In the genomic region with DNA sequence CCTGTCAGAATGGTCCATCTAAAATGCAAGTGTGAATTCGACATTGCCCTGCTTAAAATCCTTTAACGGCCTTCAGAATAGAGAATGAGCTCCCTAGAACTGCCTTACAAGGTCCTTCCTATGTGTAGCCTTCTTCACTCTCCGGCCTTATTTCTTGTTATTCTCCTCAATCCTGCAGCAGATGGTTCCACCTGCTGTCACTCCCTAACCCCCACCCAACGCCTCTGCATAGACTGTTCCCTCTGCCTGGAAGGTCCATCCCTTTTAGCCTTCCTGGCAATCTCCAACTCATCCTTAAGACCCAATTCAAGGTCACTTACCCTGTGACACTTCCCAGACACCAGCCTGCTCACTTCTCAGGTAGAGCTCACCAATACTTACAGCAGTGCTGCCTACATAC, we compare ENCODE assay signal across 24 cellular contexts.
"Had no signal": no experiment of that assay in that cellular context is flagged by ENCODE, and none has a peak within 500 bp of the region (broad histone marks: within the 10 kb centered on the region; RNA-seq: fewer than 3 reads in every experiment).

No MANE protein-coding gene starts in this region.

- H3K36me3 ChIP-seq: breast epithelium, esophagus squamous epithelium, ovary, prostate gland, transverse colon had no signal

- H3K27ac ChIP-seq: breast epithelium, esophagus squamous epithelium, ovary, prostate gland, skin epidermis, testis, transverse colon had no signal

- H3K9me3 ChIP-seq: breast epithelium, esophagus squamous epithelium, ovary, prostate gland, testis, transverse colon had no signal

- H3K4me3 ChIP-seq: breast epithelium, esophagus squamous epithelium, ovary, prostate gland, skin epidermis, testis, transverse colon had no signal

- DNase-seq: activated CD4-positive, alpha-beta T cell treated with anti-CD3 and anti-CD28 coated beads for 1 hour; activated CD8-positive, alpha-beta memory T cell treated with anti-CD3 and anti-CD28 coated beads, Interleukin-2, amount 10 ng/mL, durations not matched to agents 7 days and 5 days; activated CD8-positive, alpha-beta T cell treated with anti-CD3 and anti-CD28 coated beads, Interleukin-2, amount 10 ng/mL, durations not matched to agents 7 days and 5 days; activated naive CD8-positive, alpha-beta T cell treated with anti-CD3 and anti-CD28 coated beads, Interleukin-2, amount 50 U/mL, for 24 hours; activated T-cell treated with anti-CD3 and anti-CD28 coated beads, Interleukin-2, amount 50 U/mL, for 48 hours; amygdala; central memory CD4-positive, alpha-beta T cell; dermis blood vessel endothelial cell; effector CD4-positive, alpha-beta T cell; esophagus squamous epithelium; foreskin melanocyte; left colon; midbrain; naive thymus-derived CD4-positive, alpha-beta T cell; ovary; retina; stimulated activated CD4-positive, alpha-beta T cell treated with anti-CD3 and anti-CD28 coated beads, Interleukin-12 subunit alpha, Interleukin-12 subunit beta, amount 100 ng/mL, for 4 hours; stimulated activated CD4-positive, alpha-beta T cell treated with anti-CD3 and anti-CD28 coated beads, Interleukin-4, amount 100 ng/mL, for 1 hour; stimulated activated naive CD8-positive, alpha-beta T cell treated with anti-CD3 and anti-CD28 coated beads, Interleukin-15, Interleukin-2, amounts not matched to agents 100 U/mL and 50 U/mL, for 24 hours; testis; transverse colon had no signal

- H3K27me3 ChIP-seq: breast epithelium, esophagus squamous epithelium, ovary, testis, transverse colon had no signal
